ENCODE assay signal across 10 cellular contexts in the genomic region with DNA sequence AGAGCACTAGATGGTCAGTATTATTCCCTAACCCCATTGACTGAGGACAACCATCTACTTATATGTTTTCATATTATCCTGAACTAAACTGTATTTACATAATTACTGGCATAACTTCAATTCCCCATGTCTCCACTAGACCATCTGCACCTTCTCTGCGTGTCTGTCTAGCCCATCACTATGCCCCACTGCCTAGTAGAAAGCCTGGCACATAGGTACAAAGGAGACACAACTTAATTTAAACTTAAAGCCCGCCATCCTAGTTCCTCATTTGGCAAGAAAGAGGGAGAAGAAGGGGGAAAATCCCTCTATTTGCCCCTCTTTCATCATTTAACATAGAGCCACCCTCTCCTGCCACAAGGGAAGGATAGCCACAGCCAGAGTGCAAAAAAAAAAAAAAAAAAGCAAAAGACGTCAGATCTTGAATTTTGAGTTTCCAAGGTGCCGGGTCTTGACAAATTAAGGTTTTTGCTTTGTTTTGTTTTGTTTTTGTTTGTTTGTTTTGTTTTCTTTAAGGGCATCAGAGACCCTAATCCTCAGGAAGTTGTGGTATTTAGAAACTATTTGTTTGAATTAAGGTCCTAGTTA. TPM values are rescaled to one million over a fixed set of nuclear protein-coding genes. Genes with fewer than 3 reads are reported as not detected.
DNase-seq lines count a peak whose midpoint lies in the region; ATAC-seq and TF ChIP-seq lines count a peak whose summit lies in the region.
"Had no signal": no experiment of that assay in that cellular context is flagged by ENCODE, and none has a peak within 500 bp of the region (broad histone marks: within the 10 kb centered on the region; RNA-seq: fewer than 3 reads in every experiment).

No MANE protein-coding gene starts in this region.

- H3K4me1 ChIP-seq in esophagus muscularis mucosa (peaks cover 62 to 96% (median 93%) of the 10 kb centered on the region in 4 donors), ovary (ENCODE audit: insufficient read depth) (peaks cover 21% of the 10 kb centered on the region)

- H3K4me1 Mint-ChIP-seq in stimulated activated naive CD8-positive, alpha-beta T cell treated with anti-CD3 and anti-CD28 coated beads, Interleukin-15, Interleukin-2, amounts not matched to agents 100 ng/mL and 50 ng/mL, for 24 hours (ENCODE audit: low read depth) = peaks cover 45% of the 10 kb centered on the region

- H3K9me3 Mint-ChIP-seq in stimulated activated naive CD8-positive, alpha-beta T cell treated with anti-CD3 and anti-CD28 coated beads, Interleukin-15, Interleukin-2, amounts not matched to agents 100 ng/mL and 50 ng/mL, for 24 hours = no peaks in the 10 kb centered on the region

- no peaks in the 10 kb centered on the region for H3K27me3 Mint-ChIP-seq in stimulated activated naive CD8-positive, alpha-beta T cell treated with anti-CD3 and anti-CD28 coated beads, Interleukin-15, Interleukin-2, amounts not matched to agents 100 ng/mL and 50 ng/mL, for 24 hours

- H3K27me3 ChIP-seq in esophagus muscularis mucosa = no peaks in the 10 kb centered on the region
- no peaks in the 10 kb centered on the region for H3K27me3 ChIP-seq in ovary

- TF ChIP-seq POLR2A in esophagus muscularis mucosa (IDR thresholded peaks at IDR 0.05; ENCODE audit: low read depth) = no peak
- no peak for TF ChIP-seq POLR2A in ovary (IDR thresholded peaks at IDR 0.05)

- TF ChIP-seq EP300 in esophagus muscularis mucosa (IDR thresholded peaks at IDR 0.05) (no peak), ovary (IDR thresholded peaks at IDR 0.05) (no peak)

- peak overlapping the region; percentile 50 to 56 (median 52) for H3K4me3 ChIP-seq in esophagus muscularis mucosa
- peak overlapping the region; percentile 39 for H3K4me3 ChIP-seq in ovary

- peak overlapping the region; percentile 50 for H3K27ac Mint-ChIP-seq in stimulated activated naive CD8-positive, alpha-beta T cell treated with anti-CD3 and anti-CD28 coated beads, Interleukin-15, Interleukin-2, amounts not matched to agents 100 ng/mL and 50 ng/mL, for 24 hours

- 75% methylated on average over 4 of the region's 4 CpGs for WGBS in esophagus muscularis mucosa
- 83 to 91% (median 88%) methylated on average over 4 of the region's 4 CpGs for WGBS in ovary, 3 donors

- H3K36me3 ChIP-seq in esophagus muscularis mucosa = no peaks in the 10 kb centered on the region
- H3K36me3 ChIP-seq in ovary = no peaks in the 10 kb centered on the region

- peaks cover 0 to 3% (median 0%) of the 10 kb centered on the region in 4 donors for H3K9me3 ChIP-seq in esophagus muscularis mucosa
- H3K9me3 ChIP-seq in ovary = no peaks in the 10 kb centered on the region

- H3K4me3 Mint-ChIP-seq in stimulated activated naive CD8-positive, alpha-beta T cell treated with anti-CD3 and anti-CD28 coated beads, Interleukin-15, Interleukin-2, amounts not matched to agents 100 ng/mL and 50 ng/mL, for 24 hours = peak overlapping the region; percentile 56

- H3K27ac ChIP-seq in esophagus muscularis mucosa (replicated peaks in 1 of 4) = peak overlapping the region; percentile 84 to 89 (median 87)
- no peak overlapping the region for H3K27ac ChIP-seq in ovary

- intact Hi-C loops in esophagus muscularis mucosa (cut with DNase I) = no loop called here
- intact Hi-C loops in ovary (cut with DNase I) = no loop called here

- ATAC-seq in stimulated activated naive CD8-positive, alpha-beta T cell treated with anti-CD3 and anti-CD28 coated beads, Interleukin-15, Interleukin-2, amounts not matched to agents 100 U/mL and 50 U/mL, for 24 hours = no peak

- no peaks in the 10 kb centered on the region for H3K36me3 Mint-ChIP-seq in stimulated activated naive CD8-positive, alpha-beta T cell treated with anti-CD3 and anti-CD28 coated beads, Interleukin-15, Interleukin-2, amounts not matched to agents 100 ng/mL and 50 ng/mL, for 24 hours (ENCODE audit: low read depth)

- peak in 1 of 3 experiments; percentile 20 for TF ChIP-seq CTCF in esophagus muscularis mucosa (IDR thresholded peaks at IDR 0.05)
- TF ChIP-seq CTCF in ovary (IDR thresholded peaks at IDR 0.05) = no peak

- DNase-seq in stimulated activated naive CD8-positive, alpha-beta T cell treated with anti-CD3 and anti-CD28 coated beads, Interleukin-15, Interleukin-2, amounts not matched to agents 100 U/mL and 50 U/mL, for 24 hours = no peak
- DNase-seq in esophagus muscularis mucosa (ENCODE audit: extremely low spot score) (no peak), ovary (no peak), NCI-H2227 treated with DMSO at 0.1 percent for 48 hours (lab: John Stamatoyannopoulos, UW) (no peak), dedifferentiated amniotic fluid mesenchymal stem cell (ENCODE audit: extremely low spot score) (no peak), iPS-NIHi7 (ENCODE audit: extremely low spot score) (no peak), SHP77 (lab: John Stamatoyannopoulos, UW) (no peak)
- DNase-seq: aorta; stimulated activated naive CD4-positive, alpha-beta T cell treated with Interleukin-2 at 50 U/mL for 16 hours had no signal

RNA-seq across cellular contexts. Expression of gene PKIG, which starts 1.8 kb away (rescaled TPM):
- total RNA-seq in esophagus muscularis mucosa = 100 to 1,000 TPM; 305 to 398 (median 357) TPM
- total RNA-seq in ovary = 100 to 1,000 TPM in 1 of 7 donors, 10 to 100 TPM in 6; 37.0 to 114 (median 49.9) TPM
- polyA plus RNA-seq in ovary = 10 to 100 TPM; 46.9 to 74.9 TPM

Comparison
In these comparisons a context has a peak if more than half of its experiments do, and no peak if none do; other contexts are left out.
1. H3K27ac ChIP-seq: peak in esophagus muscularis mucosa (4 of 4); none in ovary (0 of 2).